Comparison of ENCODE assay signal across 23 cellular contexts in genomic region chr6:35088281-35089215, GRCh38. TPM values are rescaled to one million over a fixed set of nuclear protein-coding genes. Genes with fewer than 3 reads are reported as not detected.
DNase-seq lines count a peak whose midpoint lies in the region; ATAC-seq and TF ChIP-seq lines count a peak whose summit lies in the region.
"Had no signal": no experiment of that assay in that cellular context is flagged by ENCODE, and none has a peak within 500 bp of the region (broad histone marks: within the 10 kb centered on the region; RNA-seq: fewer than 3 reads in every experiment).

No MANE protein-coding gene starts in this region.

- H3K27me3 ChIP-seq in mammary epithelial cell (ENCODE audit: insufficient read depth, low read length) (no peaks in the 10 kb centered on the region), muscle layer of duodenum (ENCODE audit: low read depth, low read length) (no peaks in the 10 kb centered on the region), upper lobe of left lung (no peaks in the 10 kb centered on the region), right atrium auricular region (no peaks in the 10 kb centered on the region)
- H3K27me3 ChIP-seq: SJSA1, vagina had no signal

- intact Hi-C loops in MCF 10A (cut with micrococcal nuclease) (no loop called here), mammary epithelial cell (cut with micrococcal nuclease) (loop anchor here (1.0 kb wide), 1 partner anchor 8 kb away; no protein-coding TSS in a partner anchor)

- dilution Hi-C loops in mammary epithelial cell (cut with HindIII; ENCODE audit: low sequenced_read_pairs) = no loop called here

- TF ChIP-seq CTCF in MCF 10A (IDR thresholded peaks at IDR 0.05; ENCODE audit: unreplicated experiment) = no peak
- no peak for TF ChIP-seq CTCF in mammary epithelial cell (conservative IDR thresholded peaks at IDR 0.05 in 1 of 2, IDR thresholded peaks at IDR 0.05 in 1 of 2; ENCODE audit: extremely low read depth in 1 of 2, insufficient read depth in 1 of 2, low read depth in 1 of 2, low read length in 2 of 2)
- no peak for TF ChIP-seq CTCF in endothelial cell (IDR thresholded peaks at IDR 0.05; ENCODE audit: unreplicated experiment)
- peak in 2 of 6 experiments; percentile 10 to 34 for TF ChIP-seq CTCF in upper lobe of left lung (IDR thresholded peaks at IDR 0.05)
- TF ChIP-seq CTCF in right atrium auricular region (IDR thresholded peaks at IDR 0.05) = no peak

- TF ChIP-seq POLR2A in upper lobe of left lung (IDR thresholded peaks at IDR 0.05) = no peak

- CTCF ChIA-PET in MCF 10A (lab: Yijun Ruan, JAX) = interaction anchor here (1.0 to 1.2 kb wide), 2 partner anchors 49 to 51 kb away, joined by 3 to 4 read pairs; no protein-coding TSS in a partner anchor
- CTCF ChIA-PET in mammary epithelial cell (lab: Charles Lee; ENCODE audit: low non-redundant PET) = no interaction called here

- H4K20me1 ChIP-seq in mammary epithelial cell (ENCODE audit: insufficient read depth, low read length) = no peaks in the 10 kb centered on the region

- H3K36me3 ChIP-seq in mammary epithelial cell (ENCODE audit: insufficient read depth, low read length) (peaks cover 3% of the 10 kb centered on the region), muscle layer of duodenum (ENCODE audit: control insufficient read depth in 1 of 2, insufficient read depth in 2 of 2, low read length in 2 of 2) (peaks cover 33 to 65% of the 10 kb centered on the region in 2 donors), upper lobe of left lung (peaks cover 18 to 75% (median 67%) of the 10 kb centered on the region in 4 donors), right atrium auricular region (peaks cover 60% of the 10 kb centered on the region)

- BruUV-seq in MCF 10A (replicated peaks; lab: Mats Ljungman, UMichigan) (TSS peak; percentile 14), mammary epithelial cell (replicated peaks; lab: Mats Ljungman, UMichigan) (no TSS peak)

- H3K4me1 Mint-ChIP-seq in MCF 10A (ENCODE audit: insufficient read depth, unreplicated experiment) (peaks cover 4% of the 10 kb centered on the region), endothelial cell (ENCODE audit: unreplicated experiment) (peaks cover 16% of the 10 kb centered on the region)
- H3K4me1 Mint-ChIP-seq: stimulated activated memory B cell treated with anti-CD40 and anti-IgM and Interleukin-4, amounts not matched to agents 10 μg/mL and 1 μg/mL and 100 μg/mL, for 72 hours had no signal

- H3K27ac ChIP-seq in mammary epithelial cell (ENCODE audit: insufficient read depth, low read depth, low read length) = no peak overlapping the region
- peak overlapping the region; percentile 20 for H3K27ac ChIP-seq in muscle layer of duodenum (ENCODE audit: low read length)
- peak overlapping the region; percentile 6 to 63 (median 56) for H3K27ac ChIP-seq in upper lobe of left lung
- H3K27ac ChIP-seq in right atrium auricular region = peak overlapping the region in 1 of 2 donors; percentile 37
- H3K27ac ChIP-seq: SJSA1 had no signal

- no peak overlapping the region for H3K27ac Mint-ChIP-seq in MCF 10A (ENCODE audit: low read depth, unreplicated experiment)
- peak overlapping the region; percentile 42 for H3K27ac Mint-ChIP-seq in endothelial cell (ENCODE audit: unreplicated experiment)
- H3K27ac Mint-ChIP-seq: CD8-positive, alpha-beta T cell; stimulated activated memory B cell treated with anti-CD40 and anti-IgM and Interleukin-4, amounts not matched to agents 10 μg/mL and 1 μg/mL and 100 μg/mL, for 72 hours had no signal

- no peak for TF ChIP-seq EP300 in upper lobe of left lung (IDR thresholded peaks at IDR 0.05)

- DNase-seq in MCF 10A (ENCODE audit: unreplicated experiment) (no peak), mammary epithelial cell (no peak), endothelial cell (ENCODE audit: low spot score) (peak; percentile 2), upper lobe of left lung (no peak), HuH-7.5 (ENCODE audit: low spot score) (no peak), right atrium auricular region (ENCODE audit: low spot score) (no peak), superior temporal gyrus (ENCODE audit: extremely low spot score) (no peak)
- DNase-seq: activated gamma-delta T cell treated with Interleukin-2 at 50 U/mL for 16 hours, amygdala, left colon, NCI-H1048, NCI-H2081, NCI-H526 had no signal

- H3K4me3 Mint-ChIP-seq in MCF 10A (ENCODE audit: unreplicated experiment) (no peak overlapping the region), endothelial cell (ENCODE audit: unreplicated experiment) (no peak overlapping the region)
- H3K4me3 Mint-ChIP-seq: CD8-positive, alpha-beta T cell; central memory CD8-positive, alpha-beta T cell; stimulated activated memory B cell treated with anti-CD40 and anti-IgM and Interleukin-4, amounts not matched to agents 10 μg/mL and 1 μg/mL and 100 μg/mL, for 72 hours had no signal

- H3K4me3 ChIP-seq in mammary epithelial cell (replicated peaks in 1 of 3; ENCODE audit: insufficient read depth in 1 of 3, low read depth in 2 of 3, low read length in 3 of 3) (no peak overlapping the region), muscle layer of duodenum (ENCODE audit: low read depth in 1 of 2, low read length in 2 of 2) (no peak overlapping the region), upper lobe of left lung (no peak overlapping the region), right atrium auricular region (no peak overlapping the region)
- H3K4me3 ChIP-seq: SJSA1, vagina had no signal

- in situ Hi-C loops in mammary epithelial cell (cut with MboI; ENCODE audit: low sequenced_read_pairs in 2 of 2) = no loop called here

- POLR2A ChIA-PET in MCF 10A (lab: Yijun Ruan, JAX) = no interaction called here

- no peaks in the 10 kb centered on the region for H3K27me3 Mint-ChIP-seq in MCF 10A (ENCODE audit: insufficient read depth, unreplicated experiment)
- H3K27me3 Mint-ChIP-seq in endothelial cell (ENCODE audit: unreplicated experiment) = peaks cover 5% of the 10 kb centered on the region
- H3K27me3 Mint-ChIP-seq: central memory CD8-positive, alpha-beta T cell; stimulated activated memory B cell treated with anti-CD40 and anti-IgM and Interleukin-4, amounts not matched to agents 10 μg/mL and 1 μg/mL and 100 μg/mL, for 72 hours had no signal

- H3K9me3 ChIP-seq in mammary epithelial cell (replicated peaks; ENCODE audit: insufficient read depth, low read length) (no peaks in the 10 kb centered on the region), muscle layer of duodenum (ENCODE audit: control insufficient read depth in 1 of 2, low read length in 2 of 2) (no peaks in the 10 kb centered on the region), upper lobe of left lung (no peaks in the 10 kb centered on the region), right atrium auricular region (no peaks in the 10 kb centered on the region)
- H3K9me3 ChIP-seq: SJSA1, vagina had no signal

- no peaks in the 10 kb centered on the region for H3K79me2 ChIP-seq in mammary epithelial cell (ENCODE audit: insufficient read depth, low read length)

- H3K9me3 Mint-ChIP-seq in MCF 10A (ENCODE audit: unreplicated experiment) = no peaks in the 10 kb centered on the region
- no peaks in the 10 kb centered on the region for H3K9me3 Mint-ChIP-seq in endothelial cell (ENCODE audit: unreplicated experiment)
- H3K9me3 Mint-ChIP-seq: CD8-positive, alpha-beta T cell; central memory CD8-positive, alpha-beta T cell; stimulated activated memory B cell treated with anti-CD40 and anti-IgM and Interleukin-4, amounts not matched to agents 10 μg/mL and 1 μg/mL and 100 μg/mL, for 72 hours had no signal

- H3K4me2 ChIP-seq in mammary epithelial cell (ENCODE audit: insufficient read depth, low read depth, low read length) = no peak overlapping the region

- H3K36me3 Mint-ChIP-seq in MCF 10A (ENCODE audit: insufficient read depth, unreplicated experiment) (peaks cover 29% of the 10 kb centered on the region), endothelial cell (ENCODE audit: low read depth, unreplicated experiment) (peaks cover 13% of the 10 kb centered on the region)

- 74% methylated on average over 21 of the region's 24 CpGs for WGBS in mammary epithelial cell (ENCODE audit: low coverage, missing lambda C conversion rate)
- 67 to 75% methylated on average over 24 of the region's 24 CpGs for WGBS in upper lobe of left lung, 2 donors

- H3K4me1 ChIP-seq in mammary epithelial cell (ENCODE audit: insufficient read depth, low read length) = peaks cover 51% of the 10 kb centered on the region
- peaks cover 22 to 64% of the 10 kb centered on the region in 2 donors for H3K4me1 ChIP-seq in muscle layer of duodenum (ENCODE audit: control insufficient read depth in 1 of 2, insufficient read depth in 2 of 2, low read length in 2 of 2)
- H3K4me1 ChIP-seq in upper lobe of left lung = peaks cover 8 to 28% (median 15%) of the 10 kb centered on the region in 4 donors
- H3K4me1 ChIP-seq in right atrium auricular region = peaks cover 0 to 39% of the 10 kb centered on the region in 2 donors

- ATAC-seq in upper lobe of left lung (ENCODE audit: low FRiP score in 2 of 2) = no peak
- ATAC-seq: activated CD4-positive, CD25-positive, alpha-beta regulatory T cell treated with anti-CD3 and anti-CD28 coated beads, Interleukin-2, amount 50 U/mL, for 24 hours; CD8-positive, alpha-beta T cell; left colon; stimulated activated memory B cell treated with anti-CD40 and anti-IgM and Interleukin-4, amounts not matched to agents 10 μg/mL and 1 μg/mL and 100 μg/mL, for 72 hours had no signal

- H2AFZ ChIP-seq in mammary epithelial cell (ENCODE audit: low read depth, low read length) = no peak overlapping the region

- no peak overlapping the region for H3K9ac ChIP-seq in mammary epithelial cell (ENCODE audit: insufficient read depth, low read length)

RNA-seq across cellular contexts. Expression of gene TCP11, which starts 52.6 kb away (rescaled TPM):
- total RNA-seq in MCF 10A (2022) (not detected in 2 replicates), mammary epithelial cell (not detected), endothelial cell (ENCODE audit: unreplicated experiment) (0.18 TPM), upper lobe of left lung (under 1 TPM in 3 of 6 donors, not detected in 3; 0.30 to 0.89 (median 0.46) TPM), right atrium auricular region (not detected)
- polyA plus RNA-seq in mammary epithelial cell = not detected
- not detected for polyA minus RNA-seq in mammary epithelial cell
- total RNA-seq: A673; CD8-positive, alpha-beta T cell; left colon; myocyte; T-helper 2 cell treated with Interferon-gamma antibody and Interleukin-4, amounts not matched to agents 100 ng/mL and 5 ng/mL, for 36 hours; vagina had no signal
